In the genomic region with DNA sequence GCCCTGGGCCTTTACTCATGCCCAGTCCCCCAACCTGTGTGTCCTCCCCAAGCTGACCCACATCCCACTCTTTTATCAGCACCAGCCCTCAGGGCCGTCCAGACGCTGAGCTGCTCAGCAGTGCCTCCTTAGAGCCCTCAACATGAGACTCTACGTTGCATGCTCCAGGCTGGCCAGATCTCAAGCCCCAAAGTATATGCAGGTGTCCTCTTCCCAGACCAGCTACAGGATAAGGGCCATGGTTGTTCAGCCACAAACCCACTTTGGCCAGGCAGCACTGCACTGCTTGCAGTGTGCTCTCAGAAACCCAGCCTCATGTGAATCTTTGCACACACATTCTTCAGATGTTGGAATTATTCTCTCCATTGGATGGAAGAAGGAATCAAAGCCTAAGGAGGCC, we compare ENCODE assay signal across 25 cellular contexts.
"Had no signal": no experiment of that assay in that cellular context is flagged by ENCODE, and none has a peak within 500 bp of the region (broad histone marks: within the 10 kb centered on the region; RNA-seq: fewer than 3 reads in every experiment).

No MANE protein-coding gene starts in this region.

- H3K27ac ChIP-seq: colonic mucosa, epithelial cell of prostate, esophagus squamous epithelium, gastrocnemius medialis, heart right ventricle, left lung, lower lobe of right lung had no signal

- H3K4me3 ChIP-seq: colonic mucosa, esophagus squamous epithelium, gastrocnemius medialis, heart right ventricle, left lung, lower lobe of right lung, mucosa of descending colon had no signal

- FAIRE-seq: endometrium, islet of Langerhans, keratinocyte had no signal

- H3K27ac Mint-ChIP-seq: dendritic cell treated with granulocyte-macrophage colony-stimulating factor and Interleukin-4, amounts not matched to agents 40 ng/mL and 50 ng/mL, for 4 days; effector memory CD8-positive, alpha-beta T cell; endodermal cell; mesothelial cell of epicardium had no signal

- H3K36me3 Mint-ChIP-seq: mesothelial cell of epicardium had no signal

- H3K36me3 ChIP-seq: colonic mucosa, esophagus squamous epithelium, gastrocnemius medialis, heart right ventricle, left lung, lower lobe of right lung had no signal

- H3K27me3 ChIP-seq: esophagus squamous epithelium, gastrocnemius medialis, heart right ventricle, left lung had no signal

- H3K9me3 ChIP-seq: colonic mucosa, esophagus squamous epithelium, gastrocnemius medialis, heart right ventricle, left lung, lower lobe of right lung, mucosa of descending colon had no signal

- H3K4me1 ChIP-seq: colonic mucosa had no signal

- H3K9me3 Mint-ChIP-seq: dendritic cell treated with granulocyte-macrophage colony-stimulating factor and Interleukin-4, amounts not matched to agents 40 ng/mL and 50 ng/mL, for 4 days; effector memory CD8-positive, alpha-beta T cell; endodermal cell; mesothelial cell of epicardium had no signal

- DNase-seq: colonic mucosa; cortex of kidney; effector CD8-positive, alpha-beta T cell; effector memory CD8-positive, alpha-beta T cell; esophagus squamous epithelium; foreskin fibroblast; foreskin melanocyte; gastrocnemius medialis; head of caudate nucleus; heart right ventricle; hippocampal formation; left cardiac atrium; left lung; left ventricle myocardium superior; lower lobe of right lung; mesenchymal stem cell; mucosa of descending colon had no signal

- ATAC-seq: effector memory CD8-positive, alpha-beta T cell; esophagus mucosa; gastrocnemius medialis; heart right ventricle; left cardiac atrium; left lung; left ventricle myocardium superior; lower lobe of right lung; mucosa of descending colon had no signal

- H3K4me3 Mint-ChIP-seq: dendritic cell treated with granulocyte-macrophage colony-stimulating factor and Interleukin-4, amounts not matched to agents 40 ng/mL and 50 ng/mL, for 4 days; effector memory CD8-positive, alpha-beta T cell; endodermal cell; mesothelial cell of epicardium had no signal
